ENCODE assay signal across 35 cellular contexts in genomic region chr1:104392552-104392951, GRCh38.
DNase-seq lines count a peak whose midpoint lies in the region; ATAC-seq, FAIRE-seq and TF ChIP-seq lines count a peak whose summit lies in the region.
"Had no signal": no experiment of that assay in that cellular context is flagged by ENCODE, and none has a peak within 500 bp of the region (broad histone marks: within the 10 kb centered on the region; RNA-seq: fewer than 3 reads in every experiment).

No MANE protein-coding gene starts in this region.

- H3K36me3 Mint-ChIP-seq in activated naive CD4-positive, alpha-beta T cell treated with anti-CD3 and anti-CD28 coated beads, Interleukin-2, amount 50 U/mL, for 72 hours, result no peaks in the 10 kb centered on the region
- H3K36me3 Mint-ChIP-seq: CD14-positive monocyte; CD4-positive, alpha-beta memory T cell; CD4-positive, CD25-positive, alpha-beta regulatory T cell; CD8-positive, alpha-beta memory T cell; CD8-positive, alpha-beta T cell had no signal

- POLR2A ChIA-PET in A549 (lab: Yijun Ruan, JAX), result no interaction called here
- POLR2A ChIA-PET in HEK293 (lab: Yijun Ruan, JAX), result no interaction called here

- TF ChIP-seq POLR2A in A549 (IDR thresholded peaks at IDR 0.05; ENCODE audit: low read length), result no peak

- no peak for TF ChIP-seq EP300 in A549 (IDR thresholded peaks at IDR 0.05)
- TF ChIP-seq EP300 in Ishikawa (IDR thresholded peaks at IDR 0.05; ENCODE audit: borderline replicate concordance), result no peak

- TF ChIP-seq CTCF in A549 (IDR thresholded peaks at IDR 0.05) (no peak), D721Med (IDR thresholded peaks at IDR 0.05; ENCODE audit: insufficient read depth, missing control alignments) (no peak), HEK293 (tag by site-specific recombination; IDR thresholded peaks at IDR 0.05) (no peak)

- CTCF ChIA-PET in A549 (lab: Yijun Ruan, JAX), result no interaction called here
- CTCF ChIA-PET in HEK293 (lab: Yijun Ruan, JAX), result no interaction called here

- H3K9me3 Mint-ChIP-seq in activated naive CD4-positive, alpha-beta T cell treated with anti-CD3 and anti-CD28 coated beads, Interleukin-2, amount 50 U/mL, for 72 hours, result peaks cover 26 to 37% of the 10 kb centered on the region in 2 donors

- FAIRE-seq in A549 (lab: Jason Lieb, UNC), result no peak
- FAIRE-seq in D721Med (lab: Jason Lieb, UNC), result peak; percentile 21
- FAIRE-seq: A204.1 had no signal

- DNase-seq in A549 (ENCODE audit: low read depth in 1 of 2, low spot score in 1 of 2) (no peak), D721Med (ENCODE audit: insufficient read length, low spot score) (no peak), cerebellum (ENCODE audit: low spot score) (no peak)
- DNase-seq in stimulated activated naive CD8-positive, alpha-beta T cell treated with anti-CD3 and anti-CD28 coated beads, Interleukin-15, Interleukin-2, amounts not matched to agents 100 U/mL and 50 U/mL, for 24 hours, result no peak
- DNase-seq in activated naive CD4-positive, alpha-beta T cell treated with anti-CD3 and anti-CD28 coated beads, Interleukin-2, amount 50 U/mL, for 72 hours (ENCODE audit: low spot score in 2 of 2), result no peak
- DNase-seq: 8988T; ACHN; AML-193; BE2C; C1 segment of cervical spinal cord; Caco-2; Calu3; CD4-positive, alpha-beta memory T cell; CD4-positive, alpha-beta T cell; CD4-positive, CD25-positive, alpha-beta regulatory T cell; CD8-positive, alpha-beta memory T cell; CD8-positive, alpha-beta T cell; COR-L47; DMS 273 treated with DMSO at 0.1 percent for 48 hours; DMS153; DMS53; DMS79; DMS79 treated with DMSO at 0.1 percent for 48 hours; DND-41; EL had no signal

- WGBS in A549 (ENCODE audit: missing lambda C conversion rate), result 6% methylated on average over 1 of the region's 1 CpG

- no peaks in the 10 kb centered on the region for H3K9me3 ChIP-seq in A549
- H3K9me3 ChIP-seq in HEK293 (ENCODE audit: control insufficient read depth, insufficient read depth, low read depth, low read length), result no peaks in the 10 kb centered on the region
- H3K9me3 ChIP-seq: BE2C; BLaER1; BLaER1 treated with 17β-estradiol and CSF1 and Interleukin-3, amounts not matched to agents 10 nM and 100 nM; Caco-2 had no signal

- H3K27ac ChIP-seq in A549 (no peak overlapping the region), HEK293 (ENCODE audit: extremely low read depth, low read depth, low read length) (no peak overlapping the region)
- H3K27ac ChIP-seq: 22Rv1; BLaER1; BLaER1 treated with 17β-estradiol and CSF1 and Interleukin-3, amounts not matched to agents 10 nM and 100 nM; C4-2B had no signal

- no peak overlapping the region for H3K27ac Mint-ChIP-seq in activated naive CD4-positive, alpha-beta T cell treated with anti-CD3 and anti-CD28 coated beads, Interleukin-2, amount 50 U/mL, for 72 hours
- H3K27ac Mint-ChIP-seq: B cell; CD14-positive monocyte; CD4-positive, alpha-beta memory T cell; CD4-positive, alpha-beta T cell; CD4-positive, CD25-positive, alpha-beta regulatory T cell; CD8-positive, alpha-beta memory T cell; CD8-positive, alpha-beta T cell had no signal

- H3K4me1 ChIP-seq in A549, result no peaks in the 10 kb centered on the region
- H3K4me1 ChIP-seq in HEK293 (ENCODE audit: control insufficient read depth, insufficient read depth, low read length), result no peaks in the 10 kb centered on the region
- H3K4me1 ChIP-seq: BE2C, BLaER1, Caco-2 had no signal

- no peaks in the 10 kb centered on the region for H3K36me3 ChIP-seq in HEK293 (ENCODE audit: control insufficient read depth in 2 of 2, insufficient read depth in 1 of 2, low read length in 2 of 2)
- H3K36me3 ChIP-seq: BE2C; BLaER1; BLaER1 treated with 17β-estradiol and CSF1 and Interleukin-3, amounts not matched to agents 10 nM and 100 nM had no signal

- H3K4me2 ChIP-seq in A549, result no peak overlapping the region
- H3K4me2 ChIP-seq: BLaER1; BLaER1 treated with 17β-estradiol and CSF1 and Interleukin-3, amounts not matched to agents 10 nM and 100 nM had no signal

- H3K4me3 ChIP-seq in A549 (no peak overlapping the region), HEK293 (ENCODE audit: low read depth, low read length) (no peak overlapping the region)
- H3K4me3 ChIP-seq: BLaER1; BLaER1 treated with 17β-estradiol and CSF1 and Interleukin-3, amounts not matched to agents 10 nM and 100 nM had no signal

- no peak for ATAC-seq in A549
- no peak for ATAC-seq in stimulated activated naive CD8-positive, alpha-beta T cell treated with anti-CD3 and anti-CD28 coated beads, Interleukin-15, Interleukin-2, amounts not matched to agents 100 U/mL and 50 U/mL, for 24 hours
- ATAC-seq in activated naive CD4-positive, alpha-beta T cell treated with anti-CD3 and anti-CD28 coated beads, Interleukin-2, amount 50 U/mL, for 72 hours, result no peak
- no peak for ATAC-seq in HG03045 (IDR thresholded peaks at IDR 0.05; ENCODE audit: unreplicated experiment)
- ATAC-seq: CD8-positive, alpha-beta T cell had no signal

- TF ChIP-seq RAD21 in A549 (conservative IDR thresholded peaks at IDR 0.05 in 1 of 2, IDR thresholded peaks at IDR 0.05 in 1 of 2) (no peak), Ishikawa (IDR thresholded peaks at IDR 0.05; ENCODE audit: low read depth) (no peak)

TF ChIP-seq in A549, 52 proteins besides CTCF, POLR2A, EP300 and RAD21 (continues in another document):
- TF ChIP-seq ZC3H11A (IDR thresholded peaks at IDR 0.05) (no peak), CHD4 (IDR thresholded peaks at IDR 0.05; ENCODE audit: borderline replicate concordance) (no peak), SMC3 (IDR thresholded peaks at IDR 0.05) (no peak), CEBPB (IDR thresholded peaks at IDR 0.05) (no peak), MAFK (IDR thresholded peaks at IDR 0.05; ENCODE audit: partially characterized antibody) (no peak)

TF ChIP-seq in HEK293, 187 proteins besides CTCF, POLR2A, EP300 and RAD21 (continues in another document):
- no peak for TF ChIP-seq ZNF350 (tag by site-specific recombination; IDR thresholded peaks at IDR 0.05)
- TF ChIP-seq ZNF549 (tag by site-specific recombination; IDR thresholded peaks at IDR 0.05), result no peak
- no peak for TF ChIP-seq ZNF292 (tag by site-specific recombination; IDR thresholded peaks at IDR 0.05; ENCODE audit: borderline replicate concordance, low read depth)
- TF ChIP-seq ZNF473 (tag by site-specific recombination; IDR thresholded peaks at IDR 0.05), result no peak
- TF ChIP-seq ZFP69B (tag by site-specific recombination; IDR thresholded peaks at IDR 0.05), result no peak
- TF ChIP-seq ZNF585B (tag by site-specific recombination; IDR thresholded peaks at IDR 0.05), result no peak
- TF ChIP-seq ZBTB10 (tag by site-specific recombination; IDR thresholded peaks at IDR 0.05), result no peak

TF ChIP-seq in Ishikawa, 13 proteins besides CTCF, POLR2A, EP300 and RAD21:
- TF ChIP-seq TCF12 (IDR thresholded peaks at IDR 0.05; ENCODE audit: low read depth) (no peak), REST (IDR thresholded peaks at IDR 0.05; ENCODE audit: low read depth) (peak; percentile 72)
TF ChIP-seq in Ishikawa: peak in this region for 1.

Comparison
In these comparisons a context has a peak if more than half of its experiments do, and no peak if none do; other contexts are left out.
1. Of the 5 proteins assayed by ChIP-seq in both HEK293 and A549: peak only in HEK293: none; only in A549: none; in both: REST; in neither: 4.